ENCODE assay signal across 9 cellular contexts in the genomic region with DNA sequence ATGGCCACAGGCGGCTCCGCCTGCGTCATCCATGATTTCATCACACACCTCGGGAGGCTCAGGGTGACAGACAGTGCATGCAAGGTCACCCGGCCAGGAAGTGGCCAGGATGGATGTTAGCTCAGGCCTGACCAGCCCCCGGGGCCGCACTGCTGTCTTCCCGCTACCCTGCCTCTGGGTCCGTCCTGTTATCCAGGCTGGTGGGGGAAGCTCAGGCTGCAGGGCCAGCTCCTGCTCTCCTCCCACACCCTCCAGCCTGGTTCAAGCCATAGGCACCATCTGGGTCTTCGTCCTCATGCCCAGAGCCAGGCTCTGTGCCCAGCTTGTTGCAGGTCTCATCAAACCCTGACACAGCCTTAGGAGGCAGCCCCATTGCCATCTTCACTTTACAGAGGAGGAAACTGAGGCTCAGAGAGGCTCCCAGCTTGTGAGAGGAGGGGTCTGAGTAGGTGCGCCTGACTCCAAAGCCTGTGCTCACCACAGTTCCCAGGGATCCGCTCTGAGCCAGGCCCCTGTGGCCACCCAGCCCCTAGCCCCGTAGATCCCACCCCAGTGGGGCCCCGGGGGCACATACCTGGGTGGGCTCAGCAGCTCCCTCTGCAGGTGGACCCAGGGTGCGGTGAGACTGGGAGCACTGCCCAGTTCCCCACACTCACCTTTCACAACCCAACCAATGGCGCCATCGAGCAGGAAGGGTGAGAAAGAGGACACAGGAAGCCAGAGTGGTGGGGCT. TPM values are rescaled to one million over a fixed set of nuclear protein-coding genes. Genes with fewer than 3 reads are reported as not detected.
DNase-seq lines count a peak whose midpoint lies in the region; ATAC-seq, FAIRE-seq and TF ChIP-seq lines count a peak whose summit lies in the region.
"Had no signal": no experiment of that assay in that cellular context is flagged by ENCODE, and none has a peak within 500 bp of the region (broad histone marks: within the 10 kb centered on the region; RNA-seq: fewer than 3 reads in every experiment).

No MANE protein-coding gene starts in this region.

- H3K9me3 ChIP-seq in HEK293 (ENCODE audit: control insufficient read depth, insufficient read depth, low read depth, low read length) (no peaks in the 10 kb centered on the region), kidney (ENCODE audit: control insufficient read depth in 1 of 2, low read length in 2 of 2) (no peaks in the 10 kb centered on the region)

- H3K36me3 ChIP-seq in HEK293 (ENCODE audit: control insufficient read depth in 2 of 2, insufficient read depth in 1 of 2, low read length in 2 of 2) (no peaks in the 10 kb centered on the region), kidney (ENCODE audit: control insufficient read depth in 1 of 2, insufficient read depth in 2 of 2, low read length in 2 of 2) (peaks cover 18 to 23% of the 10 kb centered on the region in 2 donors)

- H3K27me3 Mint-ChIP-seq in activated T-helper 17 cell treated with anti-CD3 and anti-CD28 coated beads, Interleukin-2, amount 50 U/mL, for 72 hours: peaks cover 3% of the 10 kb centered on the region

- no peaks in the 10 kb centered on the region for H3K36me3 Mint-ChIP-seq in activated T-helper 17 cell treated with anti-CD3 and anti-CD28 coated beads, Interleukin-2, amount 50 U/mL, for 72 hours (ENCODE audit: low read depth)

- H3K9ac ChIP-seq in kidney (ENCODE audit: low read length in 2 of 2): no peak overlapping the region

- TF ChIP-seq CTCF in 22Rv1 (IDR thresholded peaks at IDR 0.05) (peak; percentile 54), HEK293 (tag by site-specific recombination; IDR thresholded peaks at IDR 0.05) (0 out of 2 replicates have a peak, but pooled peaks have one; percentile 23), kidney (IDR thresholded peaks at IDR 0.05; ENCODE audit: borderline replicate concordance, extremely low read depth, insufficient read depth) (no peak)

- H3K27ac Mint-ChIP-seq in activated T-helper 17 cell treated with anti-CD3 and anti-CD28 coated beads, Interleukin-2, amount 50 U/mL, for 72 hours: no peak overlapping the region
- H3K27ac Mint-ChIP-seq: activated B cell treated with CpG ODN at 0.5 μM for 24 hours had no signal

- no peaks in the 10 kb centered on the region for H3K4me1 ChIP-seq in HEK293 (ENCODE audit: control insufficient read depth, insufficient read depth, low read length)
- H3K4me1 ChIP-seq in kidney (ENCODE audit: control insufficient read depth in 1 of 2, insufficient read depth in 1 of 2, low read depth in 1 of 2, low read length in 2 of 2): no peaks in the 10 kb centered on the region

- H3K4me1 Mint-ChIP-seq in activated T-helper 17 cell treated with anti-CD3 and anti-CD28 coated beads, Interleukin-2, amount 50 U/mL, for 72 hours: no peaks in the 10 kb centered on the region
- H3K4me1 Mint-ChIP-seq: activated B cell treated with CpG ODN at 0.5 μM for 24 hours had no signal

- H3K27ac ChIP-seq in 22Rv1: no peak overlapping the region
- H3K27ac ChIP-seq in HEK293 (ENCODE audit: extremely low read depth, low read depth, low read length): no peak overlapping the region
- no peak overlapping the region for H3K27ac ChIP-seq in kidney (ENCODE audit: low read depth in 2 of 2, low read length in 2 of 2)

- no peaks in the 10 kb centered on the region for H3K9me3 Mint-ChIP-seq in activated T-helper 17 cell treated with anti-CD3 and anti-CD28 coated beads, Interleukin-2, amount 50 U/mL, for 72 hours
- H3K9me3 Mint-ChIP-seq: activated B cell treated with CpG ODN at 0.5 μM for 24 hours had no signal

- intact Hi-C loops in kidney (cut with DNase I): no loop called here

- FAIRE-seq in kidney (lab: Jason Lieb, UNC): no peak

- DNase-seq in kidney (peak; percentile 78), GM19240 (ENCODE audit: insufficient read length, low spot score) (no peak), amniotic stem cell (lab: John Stamatoyannopoulos, UW) (no peak), T-helper 9 cell (no peak)
- DNase-seq: activated B cell treated with CpG ODN at 0.5 μM for 24 hours had no signal

- POLR2A ChIA-PET in HEK293 (lab: Yijun Ruan, JAX): no interaction called here

- H3K4me3 ChIP-seq in HEK293 (ENCODE audit: low read depth, low read length): no peak overlapping the region
- no peak overlapping the region for H3K4me3 ChIP-seq in kidney (ENCODE audit: low read length in 2 of 2)

- peak; percentile 7 for ATAC-seq in activated T-helper 17 cell treated with anti-CD3 and anti-CD28 coated beads, Interleukin-2, amount 50 U/mL, for 72 hours (replicated peaks)
- no peak for ATAC-seq in GM18873 (IDR thresholded peaks at IDR 0.05; ENCODE audit: low FRiP score, unreplicated experiment)

- no peak overlapping the region for H3K4me3 Mint-ChIP-seq in activated T-helper 17 cell treated with anti-CD3 and anti-CD28 coated beads, Interleukin-2, amount 50 U/mL, for 72 hours
- H3K4me3 Mint-ChIP-seq: activated B cell treated with CpG ODN at 0.5 μM for 24 hours had no signal

- CTCF ChIA-PET in HEK293 (lab: Yijun Ruan, JAX): interaction anchor here (0.6 to 1.6 kb wide), 5 partner anchors 8 to 77 kb away, joined by 3 to 9 read pairs (median 4); no protein-coding TSS in a partner anchor

TF ChIP-seq in HEK293, 187 proteins besides CTCF, POLR2A, EP300 and RAD21:
- TF ChIP-seq, protein P1, sequence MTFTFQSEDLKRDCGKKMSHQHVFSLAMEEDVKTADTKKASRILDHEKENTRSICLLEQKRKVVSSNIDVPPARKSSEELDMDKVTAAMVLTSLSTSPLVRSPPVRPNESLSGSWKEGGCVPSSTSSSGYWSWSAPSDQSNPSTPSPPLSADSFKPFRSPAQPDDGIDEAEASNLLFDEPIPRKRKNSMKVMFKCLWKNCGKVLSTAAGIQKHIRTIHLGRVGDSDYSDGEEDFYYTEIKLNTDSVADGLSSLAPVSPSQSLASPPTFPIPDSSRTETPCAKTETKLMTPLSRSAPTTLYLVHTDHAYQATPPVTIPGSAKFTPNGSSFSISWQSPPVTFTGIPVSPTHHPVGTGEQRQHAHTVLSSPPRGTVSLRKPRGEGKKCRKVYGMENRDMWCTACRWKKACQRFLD (tag by site-specific recombination; IDR thresholded peaks at IDR 0.05): no peak
- TF ChIP-seq ZNF529 (tag by site-specific recombination; IDR thresholded peaks at IDR 0.05; ENCODE audit: insufficient replicate concordance) (no peak), ZNF621 (tag by site-specific recombination; IDR thresholded peaks at IDR 0.05) (no peak), ZNF558 (tag by site-specific recombination; IDR thresholded peaks at IDR 0.05) (no peak), KLF1 (tag by site-specific recombination; IDR thresholded peaks at IDR 0.05) (no peak), ZNF664 (tag by site-specific recombination; IDR thresholded peaks at IDR 0.05) (no peak), ZNF23 (tag by site-specific recombination; IDR thresholded peaks at IDR 0.05; ENCODE audit: borderline replicate concordance) (no peak), GLI4 (tag by site-specific recombination; IDR thresholded peaks at IDR 0.05) (no peak), ZNF292 (tag by site-specific recombination; IDR thresholded peaks at IDR 0.05; ENCODE audit: borderline replicate concordance, low read depth) (no peak), ZNF324 (tag by site-specific recombination; IDR thresholded peaks at IDR 0.05) (no peak)
- TF ChIP-seq, protein P2, sequence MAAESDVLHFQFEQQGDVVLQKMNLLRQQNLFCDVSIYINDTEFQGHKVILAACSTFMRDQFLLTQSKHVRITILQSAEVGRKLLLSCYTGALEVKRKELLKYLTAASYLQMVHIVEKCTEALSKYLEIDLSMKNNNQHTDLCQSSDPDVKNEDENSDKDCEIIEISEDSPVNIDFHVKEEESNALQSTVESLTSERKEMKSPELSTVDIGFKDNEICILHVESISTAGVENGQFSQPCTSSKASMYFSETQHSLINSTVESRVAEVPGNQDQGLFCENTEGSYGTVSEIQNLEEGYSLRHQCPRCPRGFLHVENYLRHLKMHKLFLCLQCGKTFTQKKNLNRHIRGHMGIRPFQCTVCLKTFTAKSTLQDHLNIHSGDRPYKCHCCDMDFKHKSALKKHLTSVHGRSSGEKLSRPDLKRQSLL (tag by site-specific recombination; IDR thresholded peaks at IDR 0.05): no peak

RNA-seq across cellular contexts. Expression of a gene that starts 0.4 kb away (rescaled TPM):
- not detected for total RNA-seq in activated T-helper 17 cell treated with anti-CD3 and anti-CD28 coated beads, Interleukin-2, amount 50 U/mL, for 72 hours
- 1.8 TPM for total RNA-seq in kidney
- 0.17 TPM for polyA plus RNA-seq in kidney (ENCODE audit: insufficient read depth, low read depth, low replicate concordance)
- total RNA-seq: activated B cell treated with CpG ODN at 0.5 μM for 24 hours had no signal

RNA-seq across cellular contexts. Expression of a gene that starts 26.9 kb away (rescaled TPM):
- total RNA-seq in activated T-helper 17 cell treated with anti-CD3 and anti-CD28 coated beads, Interleukin-2, amount 50 U/mL, for 72 hours: not detected
- total RNA-seq in kidney: 3.2 TPM
- 1.8 TPM for polyA plus RNA-seq in kidney (ENCODE audit: insufficient read depth, low read depth, low replicate concordance)
- total RNA-seq: activated B cell treated with CpG ODN at 0.5 μM for 24 hours had no signal

RNA-seq across cellular contexts. Expression of a gene that starts 39.3 kb away (rescaled TPM):
- 10 to 100 TPM; 10.7 to 34.3 TPM for total RNA-seq in activated T-helper 17 cell treated with anti-CD3 and anti-CD28 coated beads, Interleukin-2, amount 50 U/mL, for 72 hours
- total RNA-seq in kidney: 351 TPM
- 188 TPM for polyA plus RNA-seq in kidney (ENCODE audit: insufficient read depth, low read depth, low replicate concordance)
